Comparison of ENCODE assay signal across 13 cellular contexts in the genomic region with DNA sequence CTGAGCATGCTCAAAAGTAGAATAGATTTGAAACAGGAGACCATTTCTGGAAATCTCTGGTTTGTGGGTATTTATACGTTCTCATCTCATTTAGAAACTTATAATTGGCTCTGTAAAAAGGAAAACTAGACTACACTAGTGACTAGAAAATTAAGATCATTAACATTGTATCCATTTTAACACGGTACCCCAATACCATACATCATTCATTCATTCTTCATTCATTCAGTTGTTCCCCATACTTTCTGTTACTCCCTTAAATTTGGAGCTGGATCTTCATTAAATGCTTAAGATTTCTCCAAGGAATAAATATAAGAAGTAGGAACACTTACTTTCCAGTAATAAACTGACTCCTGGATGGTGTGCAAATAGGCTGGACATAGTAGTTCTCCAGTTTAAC. TPM values are rescaled to one million over a fixed set of nuclear protein-coding genes. Genes with fewer than 3 reads are reported as not detected.
A peak's percentile ranks its signal among the peaks of the same experiment; 100 is the strongest.
DNase-seq lines count a peak whose midpoint lies in the region; ATAC-seq and TF ChIP-seq lines count a peak whose summit lies in the region.
"Had no signal": no experiment of that assay in that cellular context is flagged by ENCODE, and none has a peak within 500 bp of the region (broad histone marks: within the 10 kb centered on the region; RNA-seq: fewer than 3 reads in every experiment).

No MANE protein-coding gene starts in this region.

- intact Hi-C loops in left ventricle myocardium inferior (cut with micrococcal nuclease) (no loop called here), Right ventricle myocardium inferior (cut with DNase I) (no loop called here)

- H3K4me3 ChIP-seq in left ventricle myocardium inferior (peak overlapping the region; percentile 70), urinary bladder (ENCODE audit: low read depth, low read length) (peak overlapping the region; percentile 66), BE2C (ENCODE audit: low read depth, low read length) (no peak overlapping the region)

- in situ Hi-C loops in KBM-7 (cut with MboI; ENCODE audit: low pct_unique_long_range_greater_than_20kb, low sequenced_read_pairs) = no loop called here

- no peak for ATAC-seq in Right ventricle myocardium inferior

- WGBS in urinary bladder = 55% methylated on average over 2 of the region's 2 CpGs

- no peaks in the 10 kb centered on the region for H3K36me3 ChIP-seq in left ventricle myocardium inferior
- H3K36me3 ChIP-seq in urinary bladder (ENCODE audit: insufficient read depth) = no peaks in the 10 kb centered on the region
- H3K36me3 ChIP-seq in BE2C = no peaks in the 10 kb centered on the region

- TF ChIP-seq CTCF in left ventricle myocardium inferior (IDR thresholded peaks at IDR 0.05; ENCODE audit: borderline replicate concordance) (no peak), endothelial cell (IDR thresholded peaks at IDR 0.05; ENCODE audit: unreplicated experiment) (no peak), mesothelial cell of epicardium (IDR thresholded peaks at IDR 0.05; ENCODE audit: unreplicated experiment) (no peak), BE2C (IDR thresholded peaks at IDR 0.05; ENCODE audit: low read depth, low read length) (no peak)

- H3K36me3 Mint-ChIP-seq in endothelial cell (ENCODE audit: low read depth, unreplicated experiment) (no peaks in the 10 kb centered on the region), mesothelial cell of epicardium (peaks cover 1% of the 10 kb centered on the region)

- H3K9me3 Mint-ChIP-seq in endothelial cell (ENCODE audit: unreplicated experiment) (no peaks in the 10 kb centered on the region), mesothelial cell of epicardium (peaks cover 14% of the 10 kb centered on the region)
- H3K9me3 Mint-ChIP-seq: T-helper 2 cell treated with Interferon-gamma antibody and Interleukin-4, amounts not matched to agents 5 μg/mL and 100 μg/mL, for 36 hours had no signal

- peak overlapping the region; percentile 98 for H3K4me3 Mint-ChIP-seq in endothelial cell (ENCODE audit: unreplicated experiment)
- peak overlapping the region; percentile 91 for H3K4me3 Mint-ChIP-seq in mesothelial cell of epicardium
- H3K4me3 Mint-ChIP-seq: dendritic cell treated with granulocyte-macrophage colony-stimulating factor and Interleukin-4, amounts not matched to agents 40 ng/mL and 50 ng/mL, for 4 days had no signal

- peaks cover 30% of the 10 kb centered on the region for H3K4me1 Mint-ChIP-seq in endothelial cell (ENCODE audit: unreplicated experiment)
- H3K4me1 Mint-ChIP-seq in mesothelial cell of epicardium = peaks cover 18% of the 10 kb centered on the region

- H3K27ac ChIP-seq in left ventricle myocardium inferior (replicated peaks) (peak overlapping the region; percentile 73), urinary bladder (ENCODE audit: low read depth) (no peak overlapping the region)

- peaks cover 40% of the 10 kb centered on the region for H3K27me3 ChIP-seq in left ventricle myocardium inferior (ENCODE audit: low read depth)
- H3K27me3 ChIP-seq in BE2C = no peaks in the 10 kb centered on the region

- H3K27ac Mint-ChIP-seq in endothelial cell (ENCODE audit: unreplicated experiment) (no peak overlapping the region), mesothelial cell of epicardium (no peak overlapping the region)
- H3K27ac Mint-ChIP-seq: dendritic cell treated with granulocyte-macrophage colony-stimulating factor and Interleukin-4, amounts not matched to agents 40 ng/mL and 50 ng/mL, for 4 days; T-helper 2 cell treated with Interferon-gamma antibody and Interleukin-4, amounts not matched to agents 5 μg/mL and 100 μg/mL, for 36 hours had no signal

- peaks cover 16% of the 10 kb centered on the region for H3K9me3 ChIP-seq in left ventricle myocardium inferior (replicated peaks)
- H3K9me3 ChIP-seq in BE2C = no peaks in the 10 kb centered on the region

- peaks cover 19% of the 10 kb centered on the region for H3K4me1 ChIP-seq in left ventricle myocardium inferior
- no peaks in the 10 kb centered on the region for H3K4me1 ChIP-seq in urinary bladder (ENCODE audit: insufficient read depth)
- no peaks in the 10 kb centered on the region for H3K4me1 ChIP-seq in BE2C

- DNase-seq in left ventricle myocardium inferior = no peak
- no peak for DNase-seq in Right ventricle myocardium inferior (ENCODE audit: missing footprints)
- DNase-seq in endothelial cell (ENCODE audit: low spot score) = no peak
- DNase-seq in mesothelial cell of epicardium (ENCODE audit: low spot score in 2 of 2, unreplicated experiment in 2 of 2) = no peak
- no peak for DNase-seq in KBM-7
- DNase-seq in BE2C = no peak
- no peak for DNase-seq in NK-92 (lab: John Stamatoyannopoulos, UW; ENCODE audit: unreplicated experiment)
- DNase-seq: KG1; NCI-H510A treated with DMSO at 0.1 percent for 48 hours; stimulated activated CD4-positive, alpha-beta T cell treated with anti-CD3 and anti-CD28 coated beads, Interleukin-4, amount 100 ng/mL, for 4 hours had no signal

- H3K27me3 Mint-ChIP-seq in endothelial cell (ENCODE audit: unreplicated experiment) (peaks cover 5% of the 10 kb centered on the region), mesothelial cell of epicardium (ENCODE audit: low read depth) (peaks cover 19% of the 10 kb centered on the region)

RNA-seq across cellular contexts. Expression of a gene that starts 1.3 kb away (rescaled TPM):
- total RNA-seq in left ventricle myocardium inferior (1.2 TPM), Right ventricle myocardium inferior (0.54 TPM), endothelial cell (ENCODE audit: unreplicated experiment) (11.2 TPM), mesothelial cell of epicardium (3.1 to 3.8 TPM (median 3.3 TPM) in 3 replicates), urinary bladder (20.6 TPM)
- 5.5 TPM for polyA plus RNA-seq in urinary bladder
- polyA plus RNA-seq in BE2C (2012; ENCODE audit: insufficient read depth, insufficient read length, low read depth) = 2.4 TPM
